In the genomic region with DNA sequence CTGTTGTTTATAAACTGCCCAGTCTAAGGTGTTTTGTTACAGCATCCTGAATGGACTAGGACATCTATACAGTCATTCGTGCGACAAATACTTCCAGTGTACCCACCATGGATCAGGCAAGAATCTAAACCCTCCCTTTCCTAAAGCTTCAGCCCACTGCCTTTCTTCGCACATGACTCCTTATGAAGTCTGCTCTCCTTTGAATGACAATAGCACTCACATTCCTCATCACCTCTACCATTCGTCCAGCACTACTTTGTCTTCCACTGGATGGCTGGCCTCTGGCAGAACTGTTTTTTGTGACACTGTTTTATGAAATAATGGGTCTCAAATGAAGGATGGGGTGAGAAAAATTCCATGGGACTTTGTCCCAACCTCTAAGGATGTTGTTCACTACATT, we compare ENCODE assay signal across 24 cellular contexts.
"Had no signal": no experiment of that assay in that cellular context is flagged by ENCODE, and none has a peak within 500 bp of the region (broad histone marks: within the 10 kb centered on the region; RNA-seq: fewer than 3 reads in every experiment).

No MANE protein-coding gene starts in this region.

- H3K79me2 ChIP-seq: hepatocyte had no signal

- H3K4me1 ChIP-seq: left ventricle myocardium inferior, right atrium auricular region, right lobe of liver, tibial nerve, uterus had no signal

- H3K4me3 ChIP-seq: hepatocyte, left ventricle myocardium inferior, lung, ovary, right atrium auricular region, right lobe of liver, smooth muscle cell, tibial nerve, uterus had no signal

- H3K27ac ChIP-seq: hepatocyte, left ventricle myocardium inferior, ovary, right atrium auricular region, right lobe of liver, tibial nerve, uterus had no signal

- H3K9me3 Mint-ChIP-seq: type B pancreatic cell had no signal

- H3K36me3 Mint-ChIP-seq: mesothelial cell of epicardium, naive B cell, type B pancreatic cell had no signal

- ATAC-seq: natural killer cell; stimulated activated memory B cell treated with anti-CD40 and anti-IgM and Interleukin-4, amounts not matched to agents 10 μg/mL and 1 μg/mL and 100 μg/mL, for 72 hours; stimulated activated naive CD8-positive, alpha-beta T cell treated with anti-CD3 and anti-CD28 coated beads, Interleukin-15, amount 100 ng/mL, for 72 hours had no signal

- H3K36me3 ChIP-seq: ovary, right atrium auricular region, right lobe of liver, uterus had no signal

- H3K4me1 Mint-ChIP-seq: mesothelial cell of epicardium; naive B cell; natural killer cell; stimulated activated memory B cell treated with anti-CD40 and anti-IgM and Interleukin-4, amounts not matched to agents 10 μg/mL and 1 μg/mL and 100 μg/mL, for 72 hours; stimulated activated naive CD8-positive, alpha-beta T cell treated with anti-CD3 and anti-CD28 coated beads, Interleukin-15, amount 100 ng/mL, for 72 hours had no signal

- H3K27me3 Mint-ChIP-seq: naive B cell; progenitor cell of endocrine pancreas; stimulated activated memory B cell treated with anti-CD40 and anti-IgM and Interleukin-4, amounts not matched to agents 10 μg/mL and 1 μg/mL and 100 μg/mL, for 72 hours; stimulated activated naive CD8-positive, alpha-beta T cell treated with anti-CD3 and anti-CD28 coated beads, Interleukin-15, amount 100 ng/mL, for 72 hours; type B pancreatic cell had no signal

- H3K9me3 ChIP-seq: left ventricle myocardium inferior, ovary, right atrium auricular region, right lobe of liver, tibial nerve, uterus had no signal

- H3K27me3 ChIP-seq: hepatocyte, ovary, right atrium auricular region, right lobe of liver, tibial nerve, uterus had no signal

- H3K27ac Mint-ChIP-seq: mesothelial cell of epicardium; naive B cell; natural killer cell; progenitor cell of endocrine pancreas; stimulated activated memory B cell treated with anti-CD40 and anti-IgM and Interleukin-4, amounts not matched to agents 10 μg/mL and 1 μg/mL and 100 μg/mL, for 72 hours; stimulated activated naive CD8-positive, alpha-beta T cell treated with anti-CD3 and anti-CD28 coated beads, Interleukin-15, amount 100 ng/mL, for 72 hours; type B pancreatic cell had no signal

- H2AFZ ChIP-seq: hepatocyte had no signal

- H3K4me3 Mint-ChIP-seq: mesothelial cell of epicardium; naive B cell; natural killer cell; stimulated activated memory B cell treated with anti-CD40 and anti-IgM and Interleukin-4, amounts not matched to agents 10 μg/mL and 1 μg/mL and 100 μg/mL, for 72 hours; stimulated activated naive CD8-positive, alpha-beta T cell treated with anti-CD3 and anti-CD28 coated beads, Interleukin-15, amount 100 ng/mL, for 72 hours; type B pancreatic cell had no signal

- DNase-seq: islet precursor cell; left ventricle myocardium inferior; mesendoderm; naive B cell; natural killer cell; ovary; right lobe of liver; stimulated activated CD4-positive, alpha-beta T cell treated with anti-CD3 and anti-CD28 coated beads, Interleukin-1b, Interleukin-23, amount 100 ng/mL, for 48 hours; stimulated activated CD4-positive, alpha-beta T cell treated with anti-CD3 and anti-CD28 coated beads, Interleukin-2, amount 100 ng/mL, for 48 hours; stimulated activated CD4-positive, alpha-beta T cell treated with anti-CD3 and anti-CD28 coated beads, Interleukin-4, amount 100 ng/mL, for 4 hours; stimulated activated CD8-positive, alpha-beta memory T cell treated with anti-CD3 and anti-CD28 coated beads, Interleukin-4, amount 100 ng/mL, for 48 hours; stimulated activated naive CD4-positive, alpha-beta T cell treated with Interleukin-2 at 50 U/mL for 16 hours; stimulated activated naive CD8-positive, alpha-beta T cell treated with anti-CD3 and anti-CD28 coated beads, Interleukin-15, amount 100 ng/mL, for 72 hours; substantia nigra; uterus had no signal

- H3K4me2 ChIP-seq: hepatocyte, smooth muscle cell had no signal
